ENCODE assay signal across 10 cellular contexts in genomic region chr17:40974366-40974765, GRCh38. TPM values are rescaled to one million over a fixed set of nuclear protein-coding genes. Genes with fewer than 3 reads are reported as not detected.
"Had no signal": no experiment of that assay in that cellular context is flagged by ENCODE, and none has a peak within 500 bp of the region (broad histone marks: within the 10 kb centered on the region; RNA-seq: fewer than 3 reads in every experiment).

No MANE protein-coding gene starts in this region.

- H3K36me3 Mint-ChIP-seq: IgD-negative memory B cell had no signal

- DNase-seq: IMR-90, KBM-7, KG1 had no signal

- H3K4me1 Mint-ChIP-seq: IgD-negative memory B cell had no signal

- H3K9me3 Mint-ChIP-seq: IgD-negative memory B cell had no signal

- H3K4me2 ChIP-seq: KMS-11 had no signal

- FAIRE-seq: HepG2, HTR-8/SVneo had no signal

- H3K27ac ChIP-seq: HL-60, KMS-11 had no signal

- H3K27ac Mint-ChIP-seq: IgD-negative memory B cell had no signal

- H3K9ac ChIP-seq: KMS-11 had no signal

- ATAC-seq: HepG2 had no signal

- H3K4me3 Mint-ChIP-seq: IgD-negative memory B cell had no signal

RNA-seq across cellular contexts. Expression of gene KRT39, which starts 7.6 kb away (rescaled TPM):
- total RNA-seq: HT-29, HT1080, IMR-90 had no signal
- polyA plus RNA-seq: IgD-negative memory B cell had no signal

RNA-seq across cellular contexts. Expression of gene KRT40, which starts 9.8 kb away (rescaled TPM):
- total RNA-seq: HepG2, HT1080, IMR-90 had no signal
- polyA plus RNA-seq: HepG2, IgD-negative memory B cell, IMR-90 had no signal

RNA-seq across cellular contexts. Expression of gene KRTAP3-3, which starts 19.6 kb away (rescaled TPM):
- total RNA-seq: HepG2, HT-29, HT1080, IMR-90 had no signal
- polyA plus RNA-seq: HepG2, IgD-negative memory B cell, IMR-90 had no signal

RNA-seq across cellular contexts. Expression of gene KRTAP3-2, which starts 25.3 kb away (rescaled TPM):
- total RNA-seq: HepG2, HT-29, HT1080, IMR-90 had no signal
- polyA plus RNA-seq: HepG2, IgD-negative memory B cell, IMR-90 had no signal

RNA-seq across cellular contexts. Expression of gene KRTAP3-1, which starts 34.6 kb away (rescaled TPM):
- total RNA-seq: HT-29, HT1080, IMR-90 had no signal
- polyA plus RNA-seq: IgD-negative memory B cell, IMR-90 had no signal
